22 cellular contexts compared by ENCODE assay signal in genomic region chr12:132215644-132215989, GRCh38.
"Had no signal": no experiment of that assay in that cellular context is flagged by ENCODE, and none has a peak within 500 bp of the region (broad histone marks: within the 10 kb centered on the region; RNA-seq: fewer than 3 reads in every experiment).

No MANE protein-coding gene starts in this region.

- H3K4me3 ChIP-seq: K562 had no signal

- H3K4me2 ChIP-seq: KMS-11, SK-N-SH had no signal

- H3K9me3 ChIP-seq: SK-N-SH had no signal

- FAIRE-seq: K562, RCC 7860 had no signal

- H3K27ac Mint-ChIP-seq: IgD-negative memory B cell had no signal

- DNase-seq: Kasumi-1, MM.1S, NCI-H1092 treated with DMSO at 0.1 percent for 48 hours, NCI-H1436, NCI-H187, NCI-H2029, NCI-H2081 treated with DMSO at 0.1 percent for 48 hours, NCI-H2171, NCI-H226, NCI-H446, NCI-H510A, NCI-H524 treated with DMSO at 0.1 percent for 48 hours, NCI-H69, NCI-H774, RPMI8226, SHP77, SK-N-SH, SW 1271 had no signal

- H3K27ac ChIP-seq: KMS-11 had no signal

- H3K9ac ChIP-seq: KMS-11, SK-N-SH had no signal

- H3K4me3 Mint-ChIP-seq: IgD-negative memory B cell had no signal
